8 cellular contexts compared by ENCODE assay signal in genomic region chr6:37499433-37500293, GRCh38. TPM values are rescaled to one million over a fixed set of nuclear protein-coding genes. Genes with fewer than 3 reads are reported as not detected.
DNase-seq lines count a peak whose midpoint lies in the region; ATAC-seq and TF ChIP-seq lines count a peak whose summit lies in the region.

Gene CCDC167 (minus strand): TSS chr6:37499893. CDS start chr6:37499863, 30 bp downstream.

- ATAC-seq in HG02588 (IDR thresholded peaks at IDR 0.05; ENCODE audit: unreplicated experiment) (peak; percentile 88), gastroesophageal sphincter (peak; percentile 99)

- CTCF ChIA-PET in activated naive CD4-positive, alpha-beta T cell treated with anti-CD3 and anti-CD28 coated beads for 36 hours (lab: Charles Lee) = interaction anchor here (0.6 to 3.8 kb wide), 4 partner anchors 15 to 66 kb away, joined by 3 to 18 read pairs (median 4); no protein-coding TSS in a partner anchor

- peak; percentile 95 for DNase-seq in GM06990 (ENCODE audit: extremely low read depth, insufficient read length)
- DNase-seq in NCI-H1048 (lab: John Stamatoyannopoulos, UW) = peak; percentile 96
- DNase-seq in SK-N-MC (ENCODE audit: low read depth, low spot score) = peak; percentile 94
- peak; percentile 99 for DNase-seq in activated naive CD4-positive, alpha-beta T cell treated with anti-CD3 and anti-CD28 coated beads for 36 hours
- peak; percentile 92 for DNase-seq in non-pigmented ciliary epithelial cell (ENCODE audit: low read depth)
- peak; percentile 64 to 97 (median 88) for DNase-seq in substantia nigra (lab: John Stamatoyannopoulos, UW)

- intact Hi-C loops in activated naive CD4-positive, alpha-beta T cell treated with anti-CD3 and anti-CD28 coated beads for 36 hours (cut with micrococcal nuclease) = loop anchor here (5.0 kb wide), 5 partner anchors 67 to 1073 kb away; partner anchors contain the start of genes CMTR1, MDGA1 and PIM1

- no peaks in the 10 kb centered on the region for H3K9me3 ChIP-seq in SK-N-MC (ENCODE audit: low read depth, low read length)
- no peaks in the 10 kb centered on the region for H3K9me3 ChIP-seq in gastroesophageal sphincter

- WGBS in gastroesophageal sphincter (ENCODE audit: low coverage in 1 of 2), 2 donors = 2 to 5% methylated on average over 13 to 32 of the region's 38 CpGs

- peak within 1 kb of the TSS; percentile 89 for H3K9ac ChIP-seq in SK-N-MC (ENCODE audit: insufficient read length)

- no peak for TF ChIP-seq POLR2A in gastroesophageal sphincter (IDR thresholded peaks at IDR 0.05)

- H3K36me3 ChIP-seq in GM06990 (ENCODE audit: control insufficient read depth, insufficient read depth, low read length) (no peaks in the 10 kb centered on the region), SK-N-MC (ENCODE audit: insufficient read depth, low read length) (no peaks in the 10 kb centered on the region), gastroesophageal sphincter (no peaks in the 10 kb centered on the region)

- H3K27me3 ChIP-seq in GM06990 (replicated peaks; ENCODE audit: control insufficient read depth, insufficient read depth, low read length) (no peaks in the 10 kb centered on the region), gastroesophageal sphincter (no peaks in the 10 kb centered on the region)

- peak within 1 kb of the TSS; percentile 64; the same call in 1 of the 2 replicates for H3K27ac ChIP-seq in SK-N-MC
- peak within 1 kb of the TSS in 3 of 4 donors; percentile 3 to 72 (median 54) for H3K27ac ChIP-seq in gastroesophageal sphincter
- H3K27ac ChIP-seq in substantia nigra (ENCODE audit: low read depth, low read length, poor library complexity, severe bottlenecking) = peak within 1 kb of the TSS; percentile 54

- peaks cover 0 to 15% (median 5%) of the 10 kb centered on the region in 3 donors for H3K4me1 ChIP-seq in gastroesophageal sphincter

- TF ChIP-seq CTCF in GM06990 (IDR thresholded peaks at IDR 0.05; ENCODE audit: insufficient read depth, low read length, poor library complexity, severe bottlenecking) = no peak
- TF ChIP-seq CTCF in gastroesophageal sphincter (IDR thresholded peaks at IDR 0.05) = peak in 1 of 4 experiments; percentile 7

- peak within 1 kb of the TSS; percentile 97 for H3K27ac Mint-ChIP-seq in activated naive CD4-positive, alpha-beta T cell treated with anti-CD3 and anti-CD28 coated beads for 36 hours

- H3K27me3 Mint-ChIP-seq in activated naive CD4-positive, alpha-beta T cell treated with anti-CD3 and anti-CD28 coated beads for 36 hours (ENCODE audit: low read depth) = no peaks in the 10 kb centered on the region

- H3K9me3 Mint-ChIP-seq in activated naive CD4-positive, alpha-beta T cell treated with anti-CD3 and anti-CD28 coated beads for 36 hours = peaks cover 3% of the 10 kb centered on the region

- H3K4me3 ChIP-seq in GM06990 (replicated peaks; ENCODE audit: low read depth, low read length) = peak within 1 kb of the TSS; percentile 83
- H3K4me3 ChIP-seq in SK-N-MC = peak within 1 kb of the TSS; percentile 88
- H3K4me3 ChIP-seq in gastroesophageal sphincter = peak within 1 kb of the TSS; percentile 71 to 76

- peaks cover 7% of the 10 kb centered on the region for H3K36me3 Mint-ChIP-seq in activated naive CD4-positive, alpha-beta T cell treated with anti-CD3 and anti-CD28 coated beads for 36 hours (ENCODE audit: low read depth)

- peak within 1 kb of the TSS; percentile 98 for H3K4me3 Mint-ChIP-seq in activated naive CD4-positive, alpha-beta T cell treated with anti-CD3 and anti-CD28 coated beads for 36 hours

- no peak for TF ChIP-seq EP300 in gastroesophageal sphincter (IDR thresholded peaks at IDR 0.05)

- peaks cover 90% of the 10 kb centered on the region for H3K4me1 Mint-ChIP-seq in activated naive CD4-positive, alpha-beta T cell treated with anti-CD3 and anti-CD28 coated beads for 36 hours (ENCODE audit: low read depth)

RNA-seq across cellular contexts. Expression of gene CCDC167, which starts in this region (rescaled TPM):
- 10 to 100 TPM; 53.4 to 57.1 TPM for total RNA-seq in activated naive CD4-positive, alpha-beta T cell treated with anti-CD3 and anti-CD28 coated beads for 36 hours
- total RNA-seq in gastroesophageal sphincter = 10 to 100 TPM; 10.6 to 16.2 (median 14.3) TPM

Comparison
In these comparisons a context has a peak if more than half of its experiments do, and no peak if none do; other contexts are left out.
1. Peak in every context shown above with its lines: DNase-seq, ATAC-seq, H3K4me3 ChIP-seq and H3K27ac ChIP-seq.